Comparison of ENCODE assay signal across 31 cellular contexts in genomic region chr11:11003226-11003625, GRCh38.
"Had no signal": no experiment of that assay in that cellular context is flagged by ENCODE, and none has a peak within 500 bp of the region (broad histone marks: within the 10 kb centered on the region; RNA-seq: fewer than 3 reads in every experiment).

No MANE protein-coding gene starts in this region.

- H3K4me3 ChIP-seq: adrenal gland, ascending aorta, body of pancreas, breast epithelium, cardiac muscle cell had no signal

- H3K27ac ChIP-seq: adrenal gland, ascending aorta, body of pancreas, brain microvascular endothelial cell, breast epithelium, cardiac muscle cell had no signal

- H3K4me1 ChIP-seq: adrenal gland, ascending aorta, body of pancreas, breast epithelium had no signal

- H3K9me3 ChIP-seq: adrenal gland, body of pancreas, breast epithelium had no signal

- DNase-seq: activated effector memory CD4-positive, alpha-beta T cell treated with anti-CD3 and anti-CD28 coated beads, Interleukin-2, amount 50 U/mL, for 16 hours; activated effector memory CD4-positive, alpha-beta T cell treated with Interleukin-2 at 50 U/mL for 16 hours; activated gamma-delta T cell; activated gamma-delta T cell treated with Interleukin-2 at 50 U/mL for 16 hours; activated naive CD4-positive, alpha-beta T cell; activated naive CD4-positive, alpha-beta T cell treated with anti-CD3 and anti-CD28 coated beads for 36 hours; activated naive CD4-positive, alpha-beta T cell treated with anti-CD3 and anti-CD28 coated beads, Interleukin-2, amount 10 ng/mL, durations not matched to agents 7 days and 5 days; activated naive CD4-positive, alpha-beta T cell treated with anti-CD3 and anti-CD28 coated beads, Interleukin-2, amount 50 U/mL, for 16 hours; activated naive CD4-positive, alpha-beta T cell treated with Interleukin-2 at 50 U/mL for 16 hours; activated naive CD8-positive, alpha-beta T cell treated with anti-CD3 and anti-CD28 coated beads for 36 hours; activated naive CD8-positive, alpha-beta T cell treated with anti-CD3 and anti-CD28 coated beads, Interleukin-2, amount 10 ng/mL, durations not matched to agents 7 days and 5 days; activated naive CD8-positive, alpha-beta T cell treated with anti-CD3 and anti-CD28 coated beads, Interleukin-2, amount 50 U/mL, for 24 hours; activated T-cell treated with anti-CD3 and anti-CD28 coated beads, Interleukin-2, amount 50 U/mL, for 1 hour; activated T-cell treated with anti-CD3 and anti-CD28 coated beads, Interleukin-2, amount 50 U/mL, for 24 hours; activated T-cell treated with anti-CD3 and anti-CD28 coated beads, Interleukin-2, amount 50 U/mL, for 4 hours; activated T-cell treated with anti-CD3 and anti-CD28 coated beads, Interleukin-2, amount 50 U/mL, for 48 hours; activated T-cell treated with anti-CD3 and anti-CD28 coated beads, Interleukin-2, amount 50 U/mL, for 72 hours; adrenal gland; amygdala; anterior cingulate cortex; aorta; body of pancreas; brain microvascular endothelial cell; caudate nucleus; central memory CD4-positive, alpha-beta T cell; cerebellar nuclear complex had no signal

- ATAC-seq: activated naive CD4-positive, alpha-beta T cell treated with anti-CD3 and anti-CD28 coated beads, Interleukin-2, amount 50 U/mL, for 72 hours; activated naive CD8-positive, alpha-beta T cell treated with anti-CD3 and anti-CD28 coated beads, Interleukin-2, amount 50 U/mL, for 24 hours; activated T-cell treated with anti-CD3 and anti-CD28 coated beads, Interleukin-2, amount 50 U/mL, for 4 hours; activated T-cell treated with anti-CD3 and anti-CD28 coated beads, Interleukin-2, amount 50 U/mL, for 72 hours; activated T-helper 17 cell treated with anti-CD3 and anti-CD28 coated beads, Interleukin-2, amount 50 U/mL, for 72 hours; body of pancreas had no signal

- H3K27me3 ChIP-seq: adrenal gland, ascending aorta, body of pancreas, brain microvascular endothelial cell, breast epithelium had no signal

- H3K36me3 ChIP-seq: adrenal gland, ascending aorta, brain microvascular endothelial cell, breast epithelium, cardiac muscle cell had no signal
